1 cellular context compared by ENCODE assay signal in genomic region chr6:159972506-159973268, GRCh38.
A peak's percentile ranks its signal among the peaks of the same experiment; 100 is the strongest.
TF ChIP-seq lines count a peak whose summit lies in the region.

No MANE protein-coding gene starts in this region.

TF ChIP-seq in K562, 482 proteins besides CTCF, POLR2A, EP300 and RAD21 (continued from another document and continues in another):
- TF ChIP-seq OTX1 (CRISPR knock-in tag; IDR thresholded peaks at IDR 0.05): no peak
- 0 out of 2 replicates have a peak, but pooled peaks have one; percentile 34 for TF ChIP-seq ZNF592 (IDR thresholded peaks at IDR 0.05)
- TF ChIP-seq ATF4 (CRISPR knock-in tag; IDR thresholded peaks at IDR 0.05): no peak
- no peak for TF ChIP-seq ZNF23 (CRISPR knock-in tag; IDR thresholded peaks at IDR 0.05)
- no peak for TF ChIP-seq MCM5 (IDR thresholded peaks at IDR 0.05; ENCODE audit: low read depth)
- no peak for TF ChIP-seq ZBTB9 (CRISPR knock-in tag; IDR thresholded peaks at IDR 0.05)
- TF ChIP-seq ESRRA (IDR thresholded peaks at IDR 0.05; ENCODE audit: borderline replicate concordance, low read depth): peak; percentile 71; the same call in 1 of the 2 replicates
- no peak for TF ChIP-seq MAFG (tag; conservative IDR thresholded peaks at IDR 0.05)
- no peak for TF ChIP-seq MIER1 (IDR thresholded peaks at IDR 0.05; ENCODE audit: low read depth)
- no peak for TF ChIP-seq CREB5 (CRISPR knock-in tag; IDR thresholded peaks at IDR 0.05)
- no peak for TF ChIP-seq U2AF1 (optimal IDR thresholded peaks at IDR 0.05; ENCODE audit: low read depth, low read length)
- no peak for TF ChIP-seq RB1 (IDR thresholded peaks at IDR 0.05; ENCODE audit: low read depth)
- TF ChIP-seq STAT5A (IDR thresholded peaks at IDR 0.05; ENCODE audit: borderline replicate concordance, low read length): 0 out of 2 replicates have a peak, but pooled peaks have one; percentile 4
- TF ChIP-seq FOXK2 (conservative IDR thresholded peaks at IDR 0.05 in 1 of 2, IDR thresholded peaks at IDR 0.05 in 1 of 2; ENCODE audit: low read depth in 2 of 2): no peak
- no peak for TF ChIP-seq NCOA1 (IDR thresholded peaks at IDR 0.05; ENCODE audit: low read depth)
- TF ChIP-seq EWSR1 (IDR thresholded peaks at IDR 0.05; ENCODE audit: borderline replicate concordance, low read depth, partially characterized antibody): no peak
- TF ChIP-seq CC2D1A (IDR thresholded peaks at IDR 0.05): no peak
- no peak for TF ChIP-seq IRF2 (CRISPR knock-in tag; IDR thresholded peaks at IDR 0.05)
- no peak for TF ChIP-seq ZNF217 (CRISPR knock-in tag; IDR thresholded peaks at IDR 0.05)
- TF ChIP-seq SIN3A (IDR thresholded peaks at IDR 0.05; ENCODE audit: borderline replicate concordance in 2 of 2, control insufficient read depth in 1 of 2, low read depth in 2 of 2, low read length in 2 of 2): no peak
- no peak for TF ChIP-seq KHSRP (IDR thresholded peaks at IDR 0.05)
- peak; percentile 39; the same call in 1 of the 2 replicates for TF ChIP-seq L3MBTL2 (IDR thresholded peaks at IDR 0.05)
- no peak for TF ChIP-seq SNAPC5 (CRISPR knock-in tag; IDR thresholded peaks at IDR 0.05)
- TF ChIP-seq HES1 (IDR thresholded peaks at IDR 0.05; ENCODE audit: low read depth): no peak
- no peak for TF ChIP-seq CHD2 (IDR thresholded peaks at IDR 0.05; ENCODE audit: low read depth, low read length)
- TF ChIP-seq MITF (IDR thresholded peaks at IDR 0.05): no peak
- no peak for TF ChIP-seq ZNF212 (CRISPR knock-in tag; IDR thresholded peaks at IDR 0.05)
- no peak for TF ChIP-seq ZNF449 (CRISPR knock-in tag; IDR thresholded peaks at IDR 0.05)
- no peak for TF ChIP-seq ATF3 (IDR thresholded peaks at IDR 0.05)
- TF ChIP-seq ATF3 (CRISPR knock-in tag; conservative IDR thresholded peaks at IDR 0.05): peak; percentile 51; the same call in 1 of the 2 replicates
- peak in 1 of 2 experiments; percentile 15 for TF ChIP-seq E2F6 (IDR thresholded peaks at IDR 0.05; ENCODE audit: borderline replicate concordance in 1 of 2, extremely low read depth in 1 of 2, insufficient read depth in 1 of 2, insufficient read length in 1 of 2, low read depth in 1 of 2, low read length in 1 of 2, poor library complexity in 1 of 2, severe bottlenecking in 1 of 2)
- TF ChIP-seq PKNOX1 (IDR thresholded peaks at IDR 0.05): peak; percentile 83
- peak; percentile 33 to 46; a peak in 2 of 4 replicates for TF ChIP-seq MNT (conservative IDR thresholded peaks at IDR 0.05)
- no peak for TF ChIP-seq TAF7 (tag; IDR thresholded peaks at IDR 0.05)
- TF ChIP-seq STAT6 (CRISPR knock-in tag; IDR thresholded peaks at IDR 0.05): peak; percentile 85; the same call in 1 of the 2 replicates
